In genomic region chr1:37391181-37391949, GRCh38 we compare ENCODE assay signal across 14 cellular contexts.
A peak's percentile ranks its signal among the peaks of the same experiment; 100 is the strongest.
DNase-seq lines count a peak whose midpoint lies in the region; ATAC-seq lines count a peak whose summit lies in the region.
"Had no signal": no experiment of that assay in that cellular context is flagged by ENCODE, and none has a peak within 500 bp of the region (broad histone marks: within the 10 kb centered on the region; RNA-seq: fewer than 3 reads in every experiment).

No MANE protein-coding gene starts in this region.

- DNase-seq in DMS 273 treated with DMSO at 0.1 percent for 48 hours (lab: John Stamatoyannopoulos, UW), result peak; percentile 20
- DNase-seq in NCI-H1417 (lab: John Stamatoyannopoulos, UW), result peak; percentile 82 to 99 (median 94)
- DNase-seq in NCI-H748 treated with DMSO at 0.1 percent for 48 hours (lab: John Stamatoyannopoulos, UW), result peak; percentile 58
- peak in 35 of 42 donors; percentile 22 to 75 (median 44) for DNase-seq in head of caudate nucleus
- no peak for DNase-seq in OCI-M1 (lab: John Stamatoyannopoulos, UW)
- no peak for DNase-seq in superior temporal gyrus (ENCODE audit: extremely low spot score)
- no peak for DNase-seq in DMS114 treated with DMSO at 0.1 percent for 48 hours (lab: John Stamatoyannopoulos, UW; ENCODE audit: unreplicated experiment)
- DNase-seq: activated naive CD4-positive, alpha-beta T cell treated with Interleukin-2 at 50 U/mL for 16 hours; CD4-positive, alpha-beta memory T cell; foreskin fibroblast; left colon; NCI-H226 had no signal

- intact Hi-C loops in head of caudate nucleus (cut with DNase I), result no loop called here

- no peak for ATAC-seq in GM18870 (IDR thresholded peaks at IDR 0.05; ENCODE audit: unreplicated experiment)
- ATAC-seq: left colon; natural killer cell treated with Interleukin-12 subunit alpha and Interleukin-12 subunit beta and Interleukin-15 and Interleukin-18, amount 100 ng/mL, for 72 hours had no signal

Comparison
In these comparisons a context has a peak if more than half of its experiments do, and no peak if none do; other contexts are left out.
1. DNase-seq: peak in DMS 273 treated with DMSO at 0.1 percent for 48 hours (single experiment), NCI-H1417 (3 of 3), NCI-H748 treated with DMSO at 0.1 percent for 48 hours (single experiment) and head of caudate nucleus (35 of 42); none in OCI-M1 (single experiment), superior temporal gyrus (single experiment) and DMS114 treated with DMSO at 0.1 percent for 48 hours (single experiment).